Comparison of ENCODE assay signal across 22 cellular contexts in genomic region chr7:28383949-28384348, GRCh38. TPM values are rescaled to one million over a fixed set of nuclear protein-coding genes. Genes with fewer than 3 reads are reported as not detected.
DNase-seq lines count a peak whose midpoint lies in the region; ATAC-seq and TF ChIP-seq lines count a peak whose summit lies in the region.
"Had no signal": no experiment of that assay in that cellular context is flagged by ENCODE, and none has a peak within 500 bp of the region (broad histone marks: within the 10 kb centered on the region; RNA-seq: fewer than 3 reads in every experiment).

No MANE protein-coding gene starts in this region.

- H3K4ac ChIP-seq in H9 (ENCODE audit: low read depth, low read length): no peak overlapping the region

- H3K36me3 ChIP-seq in BE2C: no peaks in the 10 kb centered on the region

- H3K9me3 ChIP-seq in BE2C (no peaks in the 10 kb centered on the region), H9 (ENCODE audit: control insufficient read depth, low read depth, low read length) (no peaks in the 10 kb centered on the region)
- H3K9me3 ChIP-seq: Caco-2 had no signal

- H2AFZ ChIP-seq in H9 (ENCODE audit: low read length): no peak overlapping the region

- no peaks in the 10 kb centered on the region for H4K20me1 ChIP-seq in H9 (ENCODE audit: control insufficient read depth, insufficient read depth, insufficient read length)

- H3K9me3 Mint-ChIP-seq in natural killer cell: no peaks in the 10 kb centered on the region
- no peaks in the 10 kb centered on the region for H3K9me3 Mint-ChIP-seq in H9
- H3K9me3 Mint-ChIP-seq: CD4-positive, alpha-beta T cell had no signal

- intact Hi-C loops in natural killer cell (cut with micrococcal nuclease): no loop called here
- intact Hi-C loops in left colon (cut with DNase I, micrococcal nuclease): loop anchor here in 1 of 2 donors (10.0 kb wide), 1 partner anchor 141 kb away; no protein-coding TSS in a partner anchor

- no peak overlapping the region for H2AK5ac ChIP-seq in H9 (ENCODE audit: insufficient read length, low read length)

- H3K79me1 ChIP-seq in H9 (ENCODE audit: insufficient read depth, low read depth, low read length, poor library complexity, severe bottlenecking): no peaks in the 10 kb centered on the region

- H3K4me3 ChIP-seq in BE2C (ENCODE audit: low read depth, low read length) (no peak overlapping the region), cardiac fibroblast (replicated peaks in 1 of 2; ENCODE audit: low read depth in 2 of 2, low read length in 2 of 2) (no peak overlapping the region)
- H3K4me3 ChIP-seq: GM12878, K562 had no signal

- no peaks in the 10 kb centered on the region for H3K23me2 ChIP-seq in H9 (ENCODE audit: insufficient read length, low read depth, low read length, poor library complexity, severe bottlenecking)

- H4K5ac ChIP-seq in H9 (ENCODE audit: insufficient read length, low read depth, low read length): no peak overlapping the region

- no peak overlapping the region for H3K23ac ChIP-seq in H9 (ENCODE audit: insufficient read length, low read depth, low read length)

- no peak overlapping the region for H3K56ac ChIP-seq in H9 (ENCODE audit: insufficient read length, low read depth, low read length)

- no peak overlapping the region for H3K27ac Mint-ChIP-seq in natural killer cell
- no peak overlapping the region for H3K27ac Mint-ChIP-seq in H9
- H3K27ac Mint-ChIP-seq: B cell; CD4-positive, alpha-beta T cell; T-helper 17 cell had no signal

- H3K27me3 ChIP-seq in BE2C (no peaks in the 10 kb centered on the region), H9 (ENCODE audit: insufficient read depth, low read length) (no peaks in the 10 kb centered on the region)

- no peak overlapping the region for H4K8ac ChIP-seq in H9 (replicated peaks; ENCODE audit: insufficient read length, low read depth, low read length)

- H2BK12ac ChIP-seq in H9 (ENCODE audit: insufficient read length, low read depth, low read length): no peak overlapping the region

- H3K79me2 ChIP-seq in H9 (ENCODE audit: insufficient read depth, low read length): no peaks in the 10 kb centered on the region

- H3K4me1 Mint-ChIP-seq in natural killer cell (no peaks in the 10 kb centered on the region), H9 (peaks cover 0 to 3% of the 10 kb centered on the region in 2 experiments; a peak in 2 of 4 replicates)
- H3K4me1 Mint-ChIP-seq: B cell, T-helper 17 cell had no signal

- ATAC-seq in natural killer cell: no peak
- no peak for ATAC-seq in left colon
- ATAC-seq: GM12878, K562, T-helper 17 cell had no signal

- H3K27ac ChIP-seq in H9 (ENCODE audit: insufficient read length, low read depth, low read length): no peak overlapping the region

- H3K36me3 Mint-ChIP-seq in natural killer cell (no peaks in the 10 kb centered on the region), H9 (ENCODE audit: insufficient read depth in 1 of 3, low read depth in 3 of 3) (no peaks in the 10 kb centered on the region)

- H4K91ac ChIP-seq in H9 (ENCODE audit: insufficient read length, low read depth, low read length): no peak overlapping the region

- H3K18ac ChIP-seq in H9 (ENCODE audit: insufficient read length, low read depth, low read length): no peak overlapping the region

- H2BK5ac ChIP-seq in H9 (ENCODE audit: insufficient read length, low read length): no peak overlapping the region

- H2BK120ac ChIP-seq in H9 (ENCODE audit: low read depth, low read length, poor library complexity, severe bottlenecking): no peak overlapping the region

- H2BK20ac ChIP-seq in H9 (ENCODE audit: low read depth, low read length, poor library complexity, severe bottlenecking): no peak overlapping the region

- peak in 2 of 3 experiments; percentile 25 to 36 for DNase-seq in NCI-H1417 (lab: John Stamatoyannopoulos, UW)
- DNase-seq in NCI-H1417 treated with DMSO at 0.1 percent for 48 hours (lab: John Stamatoyannopoulos, UW): no peak
- peak; percentile 57 for DNase-seq in BE2C
- peak; percentile 24 for DNase-seq in NCI-H82 treated with DMSO at 0.1 percent for 48 hours (lab: John Stamatoyannopoulos, UW; ENCODE audit: unreplicated experiment)
- DNase-seq in cardiac fibroblast (ENCODE audit: low read depth in 2 of 2): no peak
- DNase-seq in natural killer cell: no peak
- DNase-seq in H9: no peak
- no peak for DNase-seq in left colon
- DNase-seq: 8988T; Caco-2; CD4-positive, alpha-beta T cell; EL; GOT3; MV-4-11; NCI-H187 treated with DMSO at 0.1 percent for 48 hours; NK-92 treated with Interleukin-12 subunit alpha and Interleukin-12 subunit beta, amount 100 ng/mL, for 24 hours; RPMI8226; SIG-M5; T-helper 17 cell had no signal

- TF ChIP-seq CTCF in BE2C (IDR thresholded peaks at IDR 0.05; ENCODE audit: low read depth, low read length) (peak; percentile 58), cardiac fibroblast (IDR thresholded peaks at IDR 0.05; ENCODE audit: low read depth, low read length) (peak; percentile 6), natural killer cell (IDR thresholded peaks at IDR 0.05) (no peak), H9 (conservative IDR thresholded peaks at IDR 0.05) (no peak)

- no peak overlapping the region for H3K9ac ChIP-seq in H9 (ENCODE audit: extremely low read depth, insufficient read length, low read length)

- H3K27me3 Mint-ChIP-seq in natural killer cell (ENCODE audit: low read depth in 2 of 2) (peaks cover 9 to 15% of the 10 kb centered on the region in 2 donors), H9 (ENCODE audit: low read depth) (no peaks in the 10 kb centered on the region)

- no CpG with 5 or more reads among the region's 8 CpGs for WGBS in H9 (ENCODE audit: extremely low coverage, insufficient read length, low lambda C conversion rate)

- H3K4me3 Mint-ChIP-seq in natural killer cell: no peak overlapping the region
- no peak overlapping the region for H3K4me3 Mint-ChIP-seq in H9
- H3K4me3 Mint-ChIP-seq: B cell; CD4-positive, alpha-beta T cell; T-helper 17 cell had no signal

- no peak overlapping the region for H2BK15ac ChIP-seq in H9 (ENCODE audit: low read depth, low read length)

- no peaks in the 10 kb centered on the region; the same call in 1 of the 2 replicates for H3K4me1 ChIP-seq in BE2C
- no peaks in the 10 kb centered on the region for H3K4me1 ChIP-seq in H9 (ENCODE audit: insufficient read depth, low read length)
- H3K4me1 ChIP-seq: Caco-2 had no signal

- H3T11ph ChIP-seq in H9 (ENCODE audit: low read length): no peak overlapping the region

- H3K4me2 ChIP-seq in H9 (ENCODE audit: insufficient read depth, insufficient read length, low read length): no peak overlapping the region

- H3K14ac ChIP-seq in H9 (ENCODE audit: insufficient read depth, low read length): no peak overlapping the region

RNA-seq across cellular contexts. Expression of gene CREB5, which starts 28.4 kb away (rescaled TPM):
- polyA plus RNA-seq in BE2C (2012; ENCODE audit: insufficient read depth, insufficient read length, low read depth): 5.6 TPM
- total RNA-seq in natural killer cell: 1 to 10 TPM in 1 of 3 donors, under 1 TPM in 2; 0.52 to 7.0 (median 0.89) TPM
- 3.3 and 4.0 TPM in 2 replicates for total RNA-seq in H9 (2021)
- total RNA-seq in left colon: 1 to 10 TPM; 1.8 to 2.4 TPM

Comparison
In these comparisons a context has a peak if more than half of its experiments do, and no peak if none do; other contexts are left out.
1. DNase-seq: peak in NCI-H1417 (2 of 3), BE2C (single experiment) and NCI-H82 treated with DMSO at 0.1 percent for 48 hours (single experiment); none in NCI-H1417 treated with DMSO at 0.1 percent for 48 hours (single experiment), cardiac fibroblast (0 of 2), natural killer cell (single experiment), H9 (single experiment) and left colon (0 of 2).
2. CTCF ChIP-seq: peak in BE2C (single experiment) and cardiac fibroblast (single experiment); none in natural killer cell (single experiment) and H9 (single experiment).